ENCODE assay signal across 22 cellular contexts in the genomic region with DNA sequence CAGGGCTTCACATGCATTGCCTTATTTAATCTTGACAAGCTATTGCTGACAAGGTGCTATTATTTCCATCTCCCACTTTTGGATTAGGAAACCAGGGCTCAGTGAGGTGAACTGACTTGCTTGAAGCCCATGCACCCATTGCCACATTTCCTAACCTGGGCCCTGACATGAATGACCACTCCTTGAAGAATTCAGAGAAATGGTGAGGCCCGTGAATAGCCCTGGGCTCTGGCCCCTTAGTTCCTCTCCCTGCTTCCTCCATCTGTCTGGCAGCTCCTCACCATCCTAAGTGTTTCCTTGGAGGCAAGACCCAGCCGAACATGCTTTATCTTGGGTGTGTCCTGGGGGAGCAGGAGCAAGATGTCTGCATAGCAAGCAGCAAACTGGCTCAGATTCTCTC.
"Had no signal": no experiment of that assay in that cellular context is flagged by ENCODE, and none has a peak within 500 bp of the region (broad histone marks: within the 10 kb centered on the region; RNA-seq: fewer than 3 reads in every experiment).

No MANE protein-coding gene starts in this region.

- H3K27me3 ChIP-seq: dorsolateral prefrontal cortex, gastrocnemius medialis, ovary, right lobe of liver, testis, tibial artery, upper lobe of left lung had no signal

- ATAC-seq: gastrocnemius medialis; left lobe of liver; naive thymus-derived CD4-positive, alpha-beta T cell; right lobe of liver; stimulated activated effector memory CD8-positive, alpha-beta T cell treated with anti-CD3 and anti-CD28 coated beads, Interleukin-12 subunit alpha, Interleukin-12 subunit beta, amount 100 ng/mL, for 72 hours; stimulated activated naive CD8-positive, alpha-beta T cell treated with anti-CD3 and anti-CD28 coated beads, Interleukin-15, Interleukin-2, amounts not matched to agents 100 U/mL and 50 U/mL, for 24 hours had no signal

- H3K4me3 ChIP-seq: dorsolateral prefrontal cortex, gastrocnemius medialis, ovary, right lobe of liver, testis, tibial artery, upper lobe of left lung had no signal

- H3K4me1 Mint-ChIP-seq: naive thymus-derived CD4-positive, alpha-beta T cell; stimulated activated effector memory CD8-positive, alpha-beta T cell treated with anti-CD3 and anti-CD28 coated beads, Interleukin-12 subunit alpha, Interleukin-12 subunit beta, amount 100 ng/mL, for 72 hours had no signal

- H3K27ac Mint-ChIP-seq: stimulated activated effector memory CD8-positive, alpha-beta T cell treated with anti-CD3 and anti-CD28 coated beads, Interleukin-12 subunit alpha, Interleukin-12 subunit beta, amount 100 ng/mL, for 72 hours had no signal

- DNase-seq: cerebellar nuclear complex; dorsolateral prefrontal cortex; effector CD4-positive, alpha-beta T cell; foreskin fibroblast; gastrocnemius medialis; mesenchymal stem cell; midbrain; naive thymus-derived CD4-positive, alpha-beta T cell; occipital lobe; ovary; small intestine; stimulated activated CD4-positive, alpha-beta T cell treated with anti-CD3 and anti-CD28 coated beads, Interleukin-12 subunit alpha, Interleukin-12 subunit beta, amount 100 ng/mL, for 4 hours; stimulated activated CD4-positive, alpha-beta T cell treated with anti-CD3 and anti-CD28 coated beads, Interleukin-2, amount 100 ng/mL, for 24 hours; stimulated activated CD4-positive, alpha-beta T cell treated with anti-CD3 and anti-CD28 coated beads, Interleukin-4, amount 100 ng/mL, for 24 hours; stimulated activated naive CD8-positive, alpha-beta T cell treated with anti-CD3 and anti-CD28 coated beads, Interleukin-15, Interleukin-2, amounts not matched to agents 100 U/mL and 50 U/mL, for 24 hours; substantia nigra; testis; tibial artery; upper lobe of left lung had no signal

- H3K9me3 ChIP-seq: gastrocnemius medialis, ovary, right lobe of liver, testis had no signal

- H3K4me3 Mint-ChIP-seq: naive thymus-derived CD4-positive, alpha-beta T cell; stimulated activated effector memory CD8-positive, alpha-beta T cell treated with anti-CD3 and anti-CD28 coated beads, Interleukin-12 subunit alpha, Interleukin-12 subunit beta, amount 100 ng/mL, for 72 hours had no signal

- H3K9me3 Mint-ChIP-seq: stimulated activated effector memory CD8-positive, alpha-beta T cell treated with anti-CD3 and anti-CD28 coated beads, Interleukin-12 subunit alpha, Interleukin-12 subunit beta, amount 100 ng/mL, for 72 hours had no signal

- H3K27ac ChIP-seq: dorsolateral prefrontal cortex, gastrocnemius medialis, ovary, right lobe of liver, testis, tibial artery, upper lobe of left lung had no signal

- H3K4me1 ChIP-seq: gastrocnemius medialis, right lobe of liver, testis, upper lobe of left lung had no signal

- H3K36me3 ChIP-seq: gastrocnemius medialis, ovary, right lobe of liver, tibial artery, upper lobe of left lung had no signal

- H3K36me3 Mint-ChIP-seq: stimulated activated effector memory CD8-positive, alpha-beta T cell treated with anti-CD3 and anti-CD28 coated beads, Interleukin-12 subunit alpha, Interleukin-12 subunit beta, amount 100 ng/mL, for 72 hours had no signal
